1 cellular context compared by ENCODE assay signal in genomic region chr1:223142795-223143759, GRCh38.
TF ChIP-seq lines count a peak whose summit lies in the region.

TSS of gene TLR5 (minus strand) at chr1:223143248. CDS start at chr1:223113031, 30,217 bp downstream.

TF ChIP-seq in H1, 55 proteins besides CTCF, POLR2A, EP300 and RAD21 (continued from another document):
- TF ChIP-seq NANOG (IDR thresholded peaks at IDR 0.05; ENCODE audit: insufficient read depth, low read depth, low read length, poor library complexity, severe bottlenecking) (no peak), MAX (IDR thresholded peaks at IDR 0.05) (peak; percentile 97), ASH2L (IDR thresholded peaks at IDR 0.05; ENCODE audit: low read length) (peak; percentile 35), KDM4A (IDR thresholded peaks at IDR 0.05; ENCODE audit: low read depth, low read length, severe bottlenecking) (peak; percentile 85), SP1 (IDR thresholded peaks at IDR 0.05; ENCODE audit: low read depth, low read length) (peak; percentile 47; the same call in 1 of the 2 replicates), RXRA (IDR thresholded peaks at IDR 0.05; ENCODE audit: insufficient read depth, low read depth, low read length) (no peak), PHF8 (conservative IDR thresholded peaks at IDR 0.05; ENCODE audit: low read depth, low read length) (no peak; the same call in 1 of the 2 replicates), CTBP2 (IDR thresholded peaks at IDR 0.05; ENCODE audit: borderline replicate concordance, insufficient read depth, insufficient read length, low read length) (peak; percentile 72), TCF12 (IDR thresholded peaks at IDR 0.05; ENCODE audit: low read depth, low read length) (no peak), TBP (IDR thresholded peaks at IDR 0.05; ENCODE audit: low read depth, low read length) (peak; percentile 29; the same call in 1 of the 2 replicates), CREB1 (IDR thresholded peaks at IDR 0.05) (0 out of 2 replicates have a peak, but pooled peaks have one; percentile 18), CHD2 (IDR thresholded peaks at IDR 0.05; ENCODE audit: low read length) (0 out of 2 replicates have a peak, but pooled peaks have one; percentile 48)
TF ChIP-seq in H1: peak in this region for 12.
